Comparison of ENCODE assay signal across 16 cellular contexts in the genomic region with DNA sequence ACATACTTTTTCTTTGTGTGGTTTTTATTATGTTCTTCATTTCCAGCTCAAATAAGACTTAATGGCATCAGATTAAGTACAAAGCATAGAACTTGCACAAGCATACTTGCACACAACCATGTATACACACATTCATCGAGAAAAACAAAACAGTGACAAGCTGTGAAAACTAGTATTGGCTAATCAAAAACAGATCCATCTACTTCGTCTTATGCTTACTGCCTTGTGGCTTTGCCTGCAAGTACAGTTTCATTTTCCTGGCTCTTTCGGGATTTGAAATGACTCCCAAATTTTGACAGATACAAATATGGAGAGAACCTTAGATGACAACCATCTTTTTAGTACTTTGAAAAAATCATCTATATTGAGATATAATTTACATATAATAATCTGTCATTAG.
"Had no signal": no experiment of that assay in that cellular context is flagged by ENCODE, and none has a peak within 500 bp of the region (broad histone marks: within the 10 kb centered on the region; RNA-seq: fewer than 3 reads in every experiment).

No MANE protein-coding gene starts in this region.

- H3K27ac ChIP-seq: cardiac muscle cell, foreskin keratinocyte, pancreas had no signal

- H3K9me3 Mint-ChIP-seq: activated CD4-positive, alpha-beta T cell treated with anti-CD3 and anti-CD28 coated beads, Interleukin-2, amount 10 ng/mL, durations not matched to agents 24 days and 14 days; activated naive CD8-positive, alpha-beta T cell treated with anti-CD3 and anti-CD28 coated beads, Interleukin-2, amount 50 U/mL, for 24 hours; activated T-helper 1 cell treated with anti-CD3 and anti-CD28 coated beads, Interleukin-12 subunit alpha, Interleukin-12 subunit beta, Interleukin-2, Interleukin-4 antibody, amounts not matched to agents 30 ng/mL and 10 ng/mL and 1 ng/mL, durations not matched to agents 14 hours and 24 hours and 36 hours; neural crest cell; stimulated activated naive CD8-positive, alpha-beta T cell treated with anti-CD3 and anti-CD28 coated beads, Interleukin-15, amount 100 ng/mL, for 72 hours; WTC11 had no signal

- FAIRE-seq: astrocyte, endothelial cell of umbilical vein, kidney, pancreas had no signal

- H3K36me3 ChIP-seq: cardiac muscle cell, pancreas had no signal

- H3K27me3 ChIP-seq: cardiac muscle cell, foreskin keratinocyte, heart left ventricle, pancreas, testis had no signal

- H3K27me3 Mint-ChIP-seq: activated naive CD8-positive, alpha-beta T cell treated with anti-CD3 and anti-CD28 coated beads, Interleukin-2, amount 50 U/mL, for 24 hours; stimulated activated naive CD8-positive, alpha-beta T cell treated with anti-CD3 and anti-CD28 coated beads, Interleukin-15, amount 100 ng/mL, for 72 hours had no signal

- H3K36me3 Mint-ChIP-seq: WTC11 had no signal

- DNase-seq: activated CD4-positive, alpha-beta T cell treated with anti-CD3 and anti-CD28 coated beads, Interleukin-2, amount 10 ng/mL, durations not matched to agents 24 days and 14 days; activated naive CD4-positive, alpha-beta T cell treated with Interleukin-2 at 50 U/mL for 16 hours; activated naive CD8-positive, alpha-beta T cell treated with anti-CD3 and anti-CD28 coated beads, Interleukin-2, amount 50 U/mL, for 24 hours; foreskin keratinocyte; heart left ventricle; kidney; pancreas; stimulated activated CD4-positive, alpha-beta T cell treated with anti-CD3 and anti-CD28 coated beads, Interleukin-4, amount 100 ng/mL, for 24 hours; stimulated activated naive CD8-positive, alpha-beta T cell treated with anti-CD3 and anti-CD28 coated beads, Interleukin-15, amount 100 ng/mL, for 72 hours; testis had no signal

- H3K4me3 ChIP-seq: cardiac muscle cell, heart left ventricle, pancreas, testis had no signal

- H3K27ac Mint-ChIP-seq: activated CD4-positive, alpha-beta T cell treated with anti-CD3 and anti-CD28 coated beads, Interleukin-2, amount 10 ng/mL, durations not matched to agents 24 days and 14 days; activated naive CD8-positive, alpha-beta T cell treated with anti-CD3 and anti-CD28 coated beads, Interleukin-2, amount 50 U/mL, for 24 hours; activated T-helper 1 cell treated with anti-CD3 and anti-CD28 coated beads, Interleukin-12 subunit alpha, Interleukin-12 subunit beta, Interleukin-2, Interleukin-4 antibody, amounts not matched to agents 30 ng/mL and 10 ng/mL and 1 ng/mL, durations not matched to agents 14 hours and 24 hours and 36 hours; stimulated activated naive CD8-positive, alpha-beta T cell treated with anti-CD3 and anti-CD28 coated beads, Interleukin-15, amount 100 ng/mL, for 72 hours; WTC11 had no signal

- H3K4me3 Mint-ChIP-seq: activated CD4-positive, alpha-beta T cell treated with anti-CD3 and anti-CD28 coated beads, Interleukin-2, amount 10 ng/mL, durations not matched to agents 24 days and 14 days; activated naive CD8-positive, alpha-beta T cell treated with anti-CD3 and anti-CD28 coated beads, Interleukin-2, amount 50 U/mL, for 24 hours; activated T-helper 1 cell treated with anti-CD3 and anti-CD28 coated beads, Interleukin-12 subunit alpha, Interleukin-12 subunit beta, Interleukin-2, Interleukin-4 antibody, amounts not matched to agents 30 ng/mL and 10 ng/mL and 1 ng/mL, durations not matched to agents 14 hours and 24 hours and 36 hours; neural crest cell; stimulated activated naive CD8-positive, alpha-beta T cell treated with anti-CD3 and anti-CD28 coated beads, Interleukin-15, amount 100 ng/mL, for 72 hours; WTC11 had no signal

- ATAC-seq: activated naive CD8-positive, alpha-beta T cell treated with anti-CD3 and anti-CD28 coated beads, Interleukin-2, amount 50 U/mL, for 24 hours; foreskin keratinocyte; heart left ventricle; pancreas; stimulated activated naive CD8-positive, alpha-beta T cell treated with anti-CD3 and anti-CD28 coated beads, Interleukin-15, amount 100 ng/mL, for 72 hours; WTC11 had no signal

- H3K4me1 ChIP-seq: foreskin keratinocyte, pancreas, testis had no signal

- H3K4me1 Mint-ChIP-seq: activated naive CD8-positive, alpha-beta T cell treated with anti-CD3 and anti-CD28 coated beads, Interleukin-2, amount 50 U/mL, for 24 hours; stimulated activated naive CD8-positive, alpha-beta T cell treated with anti-CD3 and anti-CD28 coated beads, Interleukin-15, amount 100 ng/mL, for 72 hours had no signal

- H3K9me3 ChIP-seq: heart left ventricle, pancreas, testis had no signal
